8 cellular contexts compared by ENCODE assay signal in genomic region chr11:85627332-85627997, GRCh38. TPM values are rescaled to one million over a fixed set of nuclear protein-coding genes. Genes with fewer than 3 reads are reported as not detected.
DNase-seq lines count a peak whose midpoint lies in the region; ATAC-seq, FAIRE-seq and TF ChIP-seq lines count a peak whose summit lies in the region.

Gene DLG2, minus strand, starts transcription at chr11:85627344.

- H3K27ac Mint-ChIP-seq in astrocyte (ENCODE audit: unreplicated experiment) (peak within 1 kb of the TSS; percentile 98), progenitor cell of endocrine pancreas (peak within 1 kb of the TSS; percentile 97)

- H3K4me3 Mint-ChIP-seq in astrocyte (ENCODE audit: unreplicated experiment) (peak within 1 kb of the TSS; percentile 98), progenitor cell of endocrine pancreas (ENCODE audit: low read depth) (peak within 1 kb of the TSS; percentile 94)

- H3K36me3 ChIP-seq in BE2C (no peaks in the 10 kb centered on the region), astrocyte (ENCODE audit: insufficient read depth, low read length) (no peaks in the 10 kb centered on the region), hepatocyte (replicated peaks; ENCODE audit: insufficient read depth, low read depth) (no peaks in the 10 kb centered on the region)

- H3K79me2 ChIP-seq in astrocyte (ENCODE audit: insufficient read depth, low read length), result peaks cover 40% of the 10 kb centered on the region
- peaks cover 37% of the 10 kb centered on the region for H3K79me2 ChIP-seq in hepatocyte

- peak within 1 kb of the TSS; percentile 75 for H3K27ac ChIP-seq in astrocyte (ENCODE audit: low read depth, low read length)
- H3K27ac ChIP-seq in hepatocyte, result peak within 1 kb of the TSS; percentile 70

- H3K9me3 Mint-ChIP-seq in astrocyte (ENCODE audit: unreplicated experiment) (no peaks in the 10 kb centered on the region), progenitor cell of endocrine pancreas (ENCODE audit: low read depth) (no peaks in the 10 kb centered on the region)

- H3K9me3 ChIP-seq in BE2C, result no peaks in the 10 kb centered on the region
- H3K9me3 ChIP-seq in astrocyte (ENCODE audit: insufficient read depth, low read depth, low read length), result no peaks in the 10 kb centered on the region
- H3K9me3 ChIP-seq in hepatocyte (ENCODE audit: low read depth), result no peaks in the 10 kb centered on the region

- ATAC-seq in GM19351 (IDR thresholded peaks at IDR 0.05; ENCODE audit: unreplicated experiment) (peak; percentile 0), HG03432 (IDR thresholded peaks at IDR 0.05; ENCODE audit: unreplicated experiment) (no peak)
- ATAC-seq in activated CD4-positive, CD25-positive, alpha-beta regulatory T cell treated with anti-CD3 and anti-CD28 coated beads, Interleukin-2, amount 50 U/mL, for 24 hours, result no peak

- H3K4me1 ChIP-seq in BE2C (no peaks in the 10 kb centered on the region), astrocyte (ENCODE audit: insufficient read depth, low read length) (peaks cover 13% of the 10 kb centered on the region), hepatocyte (ENCODE audit: insufficient read depth) (peaks cover 6% of the 10 kb centered on the region)

- no peaks in the 10 kb centered on the region for H3K9me2 ChIP-seq in hepatocyte (replicated peaks; ENCODE audit: insufficient read depth)

- H2AFZ ChIP-seq in astrocyte (ENCODE audit: low read depth, low read length) (peak within 1 kb of the TSS; percentile 98), hepatocyte (peak within 1 kb of the TSS; percentile 99)

- H3K4me2 ChIP-seq in astrocyte (ENCODE audit: low read length) (peak within 1 kb of the TSS; percentile 98), hepatocyte (peak within 1 kb of the TSS; percentile 95)

- no peaks in the 10 kb centered on the region for H3K27me3 Mint-ChIP-seq in astrocyte (ENCODE audit: low read depth, unreplicated experiment)
- H3K27me3 Mint-ChIP-seq in progenitor cell of endocrine pancreas, result peaks cover 6% of the 10 kb centered on the region

- DNase-seq in BE2C, result no peak
- DNase-seq in NCI-H526 (lab: John Stamatoyannopoulos, UW), result peak; percentile 64 to 75
- peak; percentile 18 for DNase-seq in astrocyte (ENCODE audit: low read depth)
- DNase-seq in hepatocyte (ENCODE audit: low spot score), result peak; percentile 19
- DNase-seq in progenitor cell of endocrine pancreas (ENCODE audit: low spot score, unreplicated experiment), result no peak

- WGBS in hepatocyte (ENCODE audit: low lambda C conversion rate, missing lambda C conversion rate), result 2% methylated on average over 23 of the region's 23 CpGs

- H3K27me3 ChIP-seq in BE2C (peaks cover 3% of the 10 kb centered on the region), astrocyte (ENCODE audit: insufficient read depth, low read length) (no peaks in the 10 kb centered on the region), hepatocyte (no peaks in the 10 kb centered on the region)

- H3K4me1 Mint-ChIP-seq in astrocyte (ENCODE audit: low read depth, unreplicated experiment) (peaks cover 16% of the 10 kb centered on the region), progenitor cell of endocrine pancreas (ENCODE audit: low read depth) (peaks cover 13% of the 10 kb centered on the region)

- H3K9ac ChIP-seq in astrocyte (ENCODE audit: low read length), result peak within 1 kb of the TSS; percentile 88

- no peaks in the 10 kb centered on the region for H4K20me1 ChIP-seq in astrocyte (ENCODE audit: insufficient read depth, low read length)
- no peaks in the 10 kb centered on the region for H4K20me1 ChIP-seq in hepatocyte (ENCODE audit: insufficient read depth, poor library complexity, severe bottlenecking)

- FAIRE-seq in astrocyte (lab: Jason Lieb, UNC), result peak; percentile 55

- H3K4me3 ChIP-seq in BE2C (ENCODE audit: low read depth, low read length) (peak within 1 kb of the TSS; percentile 86), astrocyte (ENCODE audit: insufficient read depth, low read depth, low read length) (peak within 1 kb of the TSS; percentile 99), hepatocyte (peak within 1 kb of the TSS; percentile 66)

- TF ChIP-seq CTCF in BE2C (IDR thresholded peaks at IDR 0.05; ENCODE audit: low read depth, low read length) (no peak), astrocyte (IDR thresholded peaks at IDR 0.05; ENCODE audit: insufficient read depth, low read depth, low read length) (no peak), hepatocyte (IDR thresholded peaks at IDR 0.05; ENCODE audit: poor library complexity) (no peak), progenitor cell of endocrine pancreas (IDR thresholded peaks at IDR 0.05; ENCODE audit: unreplicated experiment) (no peak)

- H3K36me3 Mint-ChIP-seq in astrocyte (ENCODE audit: low read depth, unreplicated experiment), result no peaks in the 10 kb centered on the region
- H3K36me3 Mint-ChIP-seq in progenitor cell of endocrine pancreas (ENCODE audit: insufficient read depth), result peaks cover 4% of the 10 kb centered on the region

RNA-seq across cellular contexts. Expression of gene DLG2, which starts in this region (rescaled TPM):
- 0.88 TPM for polyA plus RNA-seq in BE2C (2012; ENCODE audit: insufficient read depth, insufficient read length, low read depth)
- total RNA-seq in astrocyte (1.8 and 2.8 TPM in 2 replicates), hepatocyte (1.7 and 6.8 TPM in 2 replicates), progenitor cell of endocrine pancreas (1.5 and 2.4 TPM in 2 replicates)
- polyA plus RNA-seq in hepatocyte, result 0.45 and 2.6 TPM in 2 replicates

Comparison
In these comparisons a context has a peak if more than half of its experiments do, and no peak if none do; other contexts are left out.
1. DNase-seq: peak in NCI-H526 (2 of 2), astrocyte (single experiment) and hepatocyte (single experiment); none in BE2C (single experiment) and progenitor cell of endocrine pancreas (single experiment).
2. Peak in every context shown above with its lines, with median percentiles within 50 percentile points of each other: H3K4me3 ChIP-seq.